In genomic region chr20:4962257-4962855, GRCh38 we compare ENCODE assay signal across 9 cellular contexts. TPM values are rescaled to one million over a fixed set of nuclear protein-coding genes. Genes with fewer than 3 reads are reported as not detected.
DNase-seq lines count a peak whose midpoint lies in the region; ATAC-seq and TF ChIP-seq lines count a peak whose summit lies in the region.
"Had no signal": no experiment of that assay in that cellular context is flagged by ENCODE, and none has a peak within 500 bp of the region (broad histone marks: within the 10 kb centered on the region; RNA-seq: fewer than 3 reads in every experiment).

No MANE protein-coding gene starts in this region.

- H3K36me3 Mint-ChIP-seq in CD8-positive, alpha-beta memory T cell, result peaks cover 0 to 5% (median 4%) of the 10 kb centered on the region in 3 donors
- no peaks in the 10 kb centered on the region for H3K36me3 Mint-ChIP-seq in activated naive CD4-positive, alpha-beta T cell treated with anti-CD3 and anti-CD28 coated beads, Interleukin-2, amount 50 U/mL, for 24 hours

- H3K27me3 Mint-ChIP-seq in CD8-positive, alpha-beta memory T cell, result no peaks in the 10 kb centered on the region
- no peaks in the 10 kb centered on the region for H3K27me3 Mint-ChIP-seq in activated naive CD4-positive, alpha-beta T cell treated with anti-CD3 and anti-CD28 coated beads, Interleukin-2, amount 50 U/mL, for 24 hours

- CTCF ChIA-PET in CD8-positive, alpha-beta memory T cell (lab: Charles Lee), result no interaction called here

- H3K79me2 ChIP-seq in osteoblast (ENCODE audit: insufficient read depth, low read length), result peaks cover 9% of the 10 kb centered on the region

- TF ChIP-seq POLR2A in Peyer's patch (IDR thresholded peaks at IDR 0.05) (no peak), gastrocnemius medialis (IDR thresholded peaks at IDR 0.05) (no peak), sigmoid colon (IDR thresholded peaks at IDR 0.05) (no peak)

- H3K4me2 ChIP-seq in osteoblast (ENCODE audit: insufficient read depth, low read length), result peak overlapping the region; percentile 24

- peak overlapping the region; percentile 0 for H3K27ac ChIP-seq in CD8-positive, alpha-beta memory T cell (ENCODE audit: low read depth, low read length)
- no peak overlapping the region for H3K27ac ChIP-seq in Peyer's patch
- peak overlapping the region; percentile 84 for H3K27ac ChIP-seq in osteoblast (ENCODE audit: low read depth, low read length)
- no peak overlapping the region for H3K27ac ChIP-seq in gastrocnemius medialis
- H3K27ac ChIP-seq in sigmoid colon, result no peak overlapping the region

- no peaks in the 10 kb centered on the region for H3K27me3 ChIP-seq in CD8-positive, alpha-beta memory T cell (ENCODE audit: insufficient read depth, low read length, poor library complexity, severe bottlenecking)
- no peaks in the 10 kb centered on the region for H3K27me3 ChIP-seq in Peyer's patch
- no peaks in the 10 kb centered on the region for H3K27me3 ChIP-seq in osteoblast (ENCODE audit: insufficient read depth, low read length)
- H3K27me3 ChIP-seq in gastrocnemius medialis, result no peaks in the 10 kb centered on the region
- no peaks in the 10 kb centered on the region for H3K27me3 ChIP-seq in sigmoid colon
- H3K27me3 ChIP-seq: ascending aorta had no signal

- H3K9me3 Mint-ChIP-seq in CD8-positive, alpha-beta memory T cell, result no peaks in the 10 kb centered on the region
- H3K9me3 Mint-ChIP-seq in activated naive CD4-positive, alpha-beta T cell treated with anti-CD3 and anti-CD28 coated beads, Interleukin-2, amount 50 U/mL, for 24 hours, result no peaks in the 10 kb centered on the region

- H2AFZ ChIP-seq in osteoblast (ENCODE audit: low read length), result no peak overlapping the region

- POLR2A ChIA-PET in CD8-positive, alpha-beta memory T cell (lab: Charles Lee), result interaction anchor here (1.1 kb wide), 1 partner anchor 38 kb away, joined by 5 read pairs; no protein-coding TSS in a partner anchor

- peak; percentile 9 to 62 (median 28) for DNase-seq in CD8-positive, alpha-beta memory T cell
- peak in 2 of 3 donors; percentile 54 to 58 for DNase-seq in Peyer's patch
- no peak for DNase-seq in osteoblast (ENCODE audit: insufficient read length, low spot score, missing footprints)
- DNase-seq in gastrocnemius medialis, result no peak
- no peak for DNase-seq in glomerular visceral epithelial cell (ENCODE audit: extremely low spot score)
- DNase-seq in SKM-1 treated with dmso at 0.1 percent for 144 hours (lab: John Stamatoyannopoulos, UW; ENCODE audit: unreplicated experiment), result no peak
- DNase-seq in sigmoid colon, result no peak

- peak overlapping the region in 6 of 7 donors; percentile 9 to 71 (median 48) for H3K4me3 Mint-ChIP-seq in CD8-positive, alpha-beta memory T cell
- peak overlapping the region; percentile 15 for H3K4me3 Mint-ChIP-seq in activated naive CD4-positive, alpha-beta T cell treated with anti-CD3 and anti-CD28 coated beads, Interleukin-2, amount 50 U/mL, for 24 hours

- H3K4me3 ChIP-seq in CD8-positive, alpha-beta memory T cell (ENCODE audit: low read length), result peak overlapping the region; percentile 2
- H3K4me3 ChIP-seq in Peyer's patch, result no peak overlapping the region
- no peak overlapping the region for H3K4me3 ChIP-seq in osteoblast (ENCODE audit: insufficient read depth, low read length)
- H3K4me3 ChIP-seq in gastrocnemius medialis, result no peak overlapping the region
- H3K4me3 ChIP-seq in sigmoid colon, result no peak overlapping the region
- H3K4me3 ChIP-seq: ascending aorta had no signal

- WGBS in sigmoid colon, 2 donors, result 86 to 88% methylated on average over 9 of the region's 9 CpGs

- TF ChIP-seq EP300 in sigmoid colon (IDR thresholded peaks at IDR 0.05), result no peak

- no peaks in the 10 kb centered on the region for H3K9me3 ChIP-seq in CD8-positive, alpha-beta memory T cell (ENCODE audit: low read length)
- H3K9me3 ChIP-seq in Peyer's patch (no peaks in the 10 kb centered on the region), osteoblast (ENCODE audit: low read depth, low read length) (no peaks in the 10 kb centered on the region), gastrocnemius medialis (no peaks in the 10 kb centered on the region), sigmoid colon (no peaks in the 10 kb centered on the region)
- H3K9me3 ChIP-seq: ascending aorta had no signal

- ATAC-seq in gastrocnemius medialis, result no peak

- H3K4me1 ChIP-seq in CD8-positive, alpha-beta memory T cell (ENCODE audit: insufficient read depth, low read length), result peaks cover 16% of the 10 kb centered on the region
- peaks cover 0 to 3% (median 0%) of the 10 kb centered on the region in 4 donors for H3K4me1 ChIP-seq in Peyer's patch
- H3K4me1 ChIP-seq in osteoblast (ENCODE audit: insufficient read depth, low read length), result peaks cover 18% of the 10 kb centered on the region
- peaks cover 0 to 3% of the 10 kb centered on the region in 2 donors for H3K4me1 ChIP-seq in gastrocnemius medialis
- peaks cover 0 to 4% (median 0%) of the 10 kb centered on the region in 4 donors for H3K4me1 ChIP-seq in sigmoid colon
- H3K4me1 ChIP-seq: ascending aorta had no signal

- TF ChIP-seq CTCF in Peyer's patch (IDR thresholded peaks at IDR 0.05) (no peak), osteoblast (IDR thresholded peaks at IDR 0.05; ENCODE audit: extremely low read depth, low read depth, low read length) (no peak), gastrocnemius medialis (IDR thresholded peaks at IDR 0.05 in 4 of 5, conservative IDR thresholded peaks at IDR 0.05 in 1 of 5) (no peak), sigmoid colon (IDR thresholded peaks at IDR 0.05) (no peak)

- peaks cover 17 to 27% (median 27%) of the 10 kb centered on the region in 3 donors for H3K4me1 Mint-ChIP-seq in CD8-positive, alpha-beta memory T cell
- peaks cover 25% of the 10 kb centered on the region for H3K4me1 Mint-ChIP-seq in activated naive CD4-positive, alpha-beta T cell treated with anti-CD3 and anti-CD28 coated beads, Interleukin-2, amount 50 U/mL, for 24 hours

- peak overlapping the region; percentile 41 to 96 (median 91) for H3K27ac Mint-ChIP-seq in CD8-positive, alpha-beta memory T cell
- peak overlapping the region; percentile 64 for H3K27ac Mint-ChIP-seq in activated naive CD4-positive, alpha-beta T cell treated with anti-CD3 and anti-CD28 coated beads, Interleukin-2, amount 50 U/mL, for 24 hours

- H4K20me1 ChIP-seq in osteoblast (ENCODE audit: insufficient read depth, low read length), result no peaks in the 10 kb centered on the region

- intact Hi-C loops in gastrocnemius medialis (cut with DNase I; ENCODE audit: low total_unique reads), result no loop called here
- intact Hi-C loops in sigmoid colon (cut with DNase I), result no loop called here

- in situ Hi-C loops in gastrocnemius medialis (cut with MboI; ENCODE audit: low sequenced_read_pairs in 4 of 4), result no loop called here

- H3K36me3 ChIP-seq in CD8-positive, alpha-beta memory T cell (ENCODE audit: insufficient read depth, low read length), result no peaks in the 10 kb centered on the region
- no peaks in the 10 kb centered on the region for H3K36me3 ChIP-seq in Peyer's patch
- H3K36me3 ChIP-seq in osteoblast (ENCODE audit: insufficient read depth, low read length), result no peaks in the 10 kb centered on the region
- H3K36me3 ChIP-seq in gastrocnemius medialis, result no peaks in the 10 kb centered on the region
- H3K36me3 ChIP-seq in sigmoid colon, result no peaks in the 10 kb centered on the region
- H3K36me3 ChIP-seq: ascending aorta had no signal

RNA-seq across cellular contexts. Expression of gene SLC23A2, which starts 39.0 kb away (rescaled TPM):
- 10 to 100 TPM; 20.6 to 24.3 TPM for total RNA-seq in CD8-positive, alpha-beta memory T cell
- polyA plus RNA-seq in CD8-positive, alpha-beta memory T cell, result 6.7 TPM
- total RNA-seq in Peyer's patch (10 to 100 TPM in 3 of 4 donors, 1 to 10 TPM in 1; 4.2 to 18.2 (median 11.0) TPM), osteoblast (17.7 and 20.6 TPM in 2 replicates), gastrocnemius medialis (1 to 10 TPM; 2.6 to 3.6 (median 3.1) TPM), sigmoid colon (10 to 100 TPM; 10.9 to 15.2 (median 12.9) TPM)
- polyA plus RNA-seq in sigmoid colon, result 1 to 10 TPM in 2 of 3 donors, under 1 TPM in 1; 0.60 to 6.1 (median 1.4) TPM

Comparison
In these comparisons a context has a peak if more than half of its experiments do, and no peak if none do; other contexts are left out.
1. DNase-seq: peak in CD8-positive, alpha-beta memory T cell (5 of 5) and Peyer's patch (2 of 3); none in osteoblast (single experiment), gastrocnemius medialis (0 of 2), glomerular visceral epithelial cell (single experiment), SKM-1 treated with dmso at 0.1 percent for 144 hours (single experiment) and sigmoid colon (single experiment).
2. H3K27ac ChIP-seq: peak in CD8-positive, alpha-beta memory T cell (single experiment) and osteoblast (single experiment); none in Peyer's patch (0 of 4), gastrocnemius medialis (0 of 4) and sigmoid colon (0 of 4).